8 cellular contexts compared by ENCODE assay signal in genomic region chr1:28775121-28775942, GRCh38.
DNase-seq lines count a peak whose midpoint lies in the region; ATAC-seq and TF ChIP-seq lines count a peak whose summit lies in the region.

No MANE protein-coding gene starts in this region.

- no peak for TF ChIP-seq CTCF in VCaP (conservative IDR thresholded peaks at IDR 0.05)
- peak; percentile 1 for TF ChIP-seq CTCF in brain microvascular endothelial cell (IDR thresholded peaks at IDR 0.05; ENCODE audit: low read depth, low read length, missing control alignments)

- H3K4me3 ChIP-seq in brain microvascular endothelial cell (ENCODE audit: low read depth, low read length), result peak overlapping the region; percentile 43

- in situ Hi-C loops in ACHN (cut with HindIII; ENCODE audit: low pct_ligation_motif_present, low pct_unique_long_range_greater_than_20kb, low sequenced_read_pairs), result no loop called here
- in situ Hi-C loops in brain microvascular endothelial cell (cut with HindIII; ENCODE audit: low pct_ligation_motif_present, low sequenced_read_pairs), result no loop called here

- DNase-seq in ACHN (peak; percentile 55), brain microvascular endothelial cell (peak; percentile 25), inferior parietal cortex (ENCODE audit: extremely low spot score) (peak; percentile 8)
- peak; percentile 27 to 40 for DNase-seq in stimulated activated CD4-positive, alpha-beta T cell treated with anti-CD3 and anti-CD28 coated beads, Interleukin-15, amount 100 ng/mL, for 1 hour (ENCODE audit: low read depth in 1 of 2, low spot score in 1 of 2)

- peaks cover 15% of the 10 kb centered on the region for H3K36me3 ChIP-seq in brain microvascular endothelial cell (replicated peaks)

- ATAC-seq in HG02678 (IDR thresholded peaks at IDR 0.05; ENCODE audit: unreplicated experiment), result peak; percentile 74
- no peak for ATAC-seq in GM21717 (IDR thresholded peaks at IDR 0.05; ENCODE audit: unreplicated experiment)
- no peak for ATAC-seq in HG02870 (IDR thresholded peaks at IDR 0.05; ENCODE audit: unreplicated experiment)

- H3K27me3 ChIP-seq in brain microvascular endothelial cell (replicated peaks), result no peaks in the 10 kb centered on the region

- peak overlapping the region; percentile 73 for H3K27ac ChIP-seq in VCaP
- H3K27ac ChIP-seq in brain microvascular endothelial cell, result no peak overlapping the region
